Comparison of ENCODE assay signal across 21 cellular contexts in genomic region chr10:103703941-103704919, GRCh38.
DNase-seq lines count a peak whose midpoint lies in the region; ATAC-seq and TF ChIP-seq lines count a peak whose summit lies in the region.
"Had no signal": no experiment of that assay in that cellular context is flagged by ENCODE, and none has a peak within 500 bp of the region (broad histone marks: within the 10 kb centered on the region; RNA-seq: fewer than 3 reads in every experiment).

No MANE protein-coding gene starts in this region.

- peak; percentile 34 for DNase-seq in DMS53 (lab: John Stamatoyannopoulos, UW)
- no peak for DNase-seq in DMS53 treated with DMSO at 0.1 percent for 48 hours (lab: John Stamatoyannopoulos, UW; ENCODE audit: unreplicated experiment)
- peak; percentile 51 for DNase-seq in NCI-H2107 treated with DMSO at 0.1 percent for 48 hours (lab: John Stamatoyannopoulos, UW; ENCODE audit: unreplicated experiment)
- peak; percentile 74 for DNase-seq in cerebellum (ENCODE audit: low spot score)
- DNase-seq in A673 (ENCODE audit: low spot score), result no peak
- no peak for DNase-seq in amniotic stem cell (lab: John Stamatoyannopoulos, UW)
- DNase-seq: activated CD4-positive, alpha-beta T cell treated with anti-CD3 and anti-CD28 coated beads, Interleukin-2, amount 50 U/mL, for 4 hours; activated naive CD8-positive, alpha-beta T cell treated with anti-CD3 and anti-CD28 coated beads, Interleukin-2, amount 50 U/mL, for 24 hours; BE2C; Calu3; left cardiac atrium; MG63; stimulated activated CD4-positive, alpha-beta T cell treated with anti-CD3 and anti-CD28 coated beads, Interleukin-4, amount 100 ng/mL, for 1 hour; SW 1271 had no signal

- H3K9me3 ChIP-seq in BLaER1, result no peaks in the 10 kb centered on the region
- no peaks in the 10 kb centered on the region for H3K9me3 ChIP-seq in A673 (ENCODE audit: low read depth, low read length, poor library complexity, severe bottlenecking)
- H3K9me3 ChIP-seq: BE2C, breast epithelium, MG63, thoracic aorta had no signal

- no TSS peak for BruUV-seq in A673 (replicated peaks; lab: Mats Ljungman, UMichigan)

- intact Hi-C loops in A673 (cut with micrococcal nuclease; ENCODE audit: unreplicated experiment), result no loop called here

- no peak for TF ChIP-seq CTCF in A673 (conservative IDR thresholded peaks at IDR 0.05; ENCODE audit: low read depth, low read length)

- ATAC-seq in HG03135 (IDR thresholded peaks at IDR 0.05; ENCODE audit: unreplicated experiment), result no peak
- ATAC-seq: activated naive CD8-positive, alpha-beta T cell treated with anti-CD3 and anti-CD28 coated beads, Interleukin-2, amount 50 U/mL, for 24 hours; esophagus mucosa; left cardiac atrium had no signal

- H3K36me3 ChIP-seq in BLaER1 (peaks cover 91% of the 10 kb centered on the region), A673 (ENCODE audit: insufficient read depth, low read length, poor library complexity, severe bottlenecking) (no peaks in the 10 kb centered on the region)
- H3K36me3 ChIP-seq: BE2C, breast epithelium, MG63, thoracic aorta had no signal

- H3K4me2 ChIP-seq in BLaER1, result no peak overlapping the region

- POLR2A ChIA-PET in A673 (lab: Charles Lee; ENCODE audit: low non-redundant PET), result no interaction called here

- CTCF ChIA-PET in A673 (lab: Charles Lee), result no interaction called here

- H3K27me3 ChIP-seq in BLaER1 (no peaks in the 10 kb centered on the region), A673 (replicated peaks; ENCODE audit: insufficient read depth, low read depth, low read length, poor library complexity) (no peaks in the 10 kb centered on the region)
- H3K27me3 ChIP-seq: BE2C, breast epithelium, MG63 had no signal

- H3K9ac ChIP-seq in BLaER1, result no peak overlapping the region

- H4K20me1 ChIP-seq in BLaER1, result peaks cover 61% of the 10 kb centered on the region

- H3K4me1 ChIP-seq in BLaER1, result peaks cover 25% of the 10 kb centered on the region
- no peaks in the 10 kb centered on the region for H3K4me1 ChIP-seq in A673 (ENCODE audit: insufficient read depth, low read length, poor library complexity, severe bottlenecking)
- H3K4me1 ChIP-seq: breast epithelium had no signal

- H3K4me3 ChIP-seq in BLaER1 (no peak overlapping the region), A673 (ENCODE audit: low read depth, low read length, poor library complexity, severe bottlenecking) (no peak overlapping the region)
- H3K4me3 ChIP-seq: breast epithelium, MG63, skin epidermis, thoracic aorta had no signal

- H3K27ac ChIP-seq in BLaER1 (0 out of 2 replicates have a peak overlapping the region, but pooled peaks have one; percentile 34), A673 (ENCODE audit: low read depth, low read length, poor library complexity, severe bottlenecking) (no peak overlapping the region)
- H3K27ac ChIP-seq: 22Rv1, breast epithelium, skin epidermis, thoracic aorta had no signal

Comparison
In these comparisons a context has a peak if more than half of its experiments do, and no peak if none do; other contexts are left out.
1. DNase-seq: peak in DMS53 (single experiment), NCI-H2107 treated with DMSO at 0.1 percent for 48 hours (single experiment) and cerebellum (single experiment); none in DMS53 treated with DMSO at 0.1 percent for 48 hours (single experiment), A673 (single experiment) and amniotic stem cell (single experiment).